8 cellular contexts compared by ENCODE assay signal in the genomic region with DNA sequence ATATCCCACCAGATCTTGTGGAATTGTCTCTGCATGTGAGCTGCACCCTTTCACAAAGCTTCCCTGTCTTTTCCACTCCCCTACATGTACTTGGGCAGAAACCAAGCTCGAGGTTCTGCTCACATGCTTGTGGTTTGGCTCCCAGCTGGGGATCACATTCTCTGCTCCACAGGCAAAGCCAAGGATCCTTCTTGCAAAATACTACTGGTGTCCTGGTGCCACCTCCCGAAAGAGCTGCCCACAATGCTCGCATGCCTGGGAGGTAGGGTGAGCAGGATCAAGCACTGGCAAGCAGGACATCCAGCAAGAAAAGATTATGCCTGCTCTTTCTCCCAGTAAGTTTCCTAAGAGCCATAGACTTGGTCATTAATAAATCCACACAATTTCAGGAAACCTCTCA. TPM values are rescaled to one million over a fixed set of nuclear protein-coding genes. Genes with fewer than 3 reads are reported as not detected.
DNase-seq lines count a peak whose midpoint lies in the region; ATAC-seq, FAIRE-seq and TF ChIP-seq lines count a peak whose summit lies in the region.
"Had no signal": no experiment of that assay in that cellular context is flagged by ENCODE, and none has a peak within 500 bp of the region (broad histone marks: within the 10 kb centered on the region; RNA-seq: fewer than 3 reads in every experiment).

No MANE protein-coding gene starts in this region.

- ATAC-seq in GM21515 (IDR thresholded peaks at IDR 0.05; ENCODE audit: unreplicated experiment) (no peak), HG03520 (IDR thresholded peaks at IDR 0.05; ENCODE audit: unreplicated experiment) (no peak)

- 0 to 40% methylated on average over 1 to 3 of the region's 3 CpGs for WGBS in transverse colon (ENCODE audit: low coverage in 1 of 2), 2 donors

- no peaks in the 10 kb centered on the region for H3K27me3 ChIP-seq in HUES6 (ENCODE audit: control insufficient read depth, insufficient read depth, low read length)
- H3K27me3 ChIP-seq in breast epithelium, result no peaks in the 10 kb centered on the region
- no peaks in the 10 kb centered on the region for H3K27me3 ChIP-seq in transverse colon
- H3K27me3 ChIP-seq: SJSA1 had no signal

- TF ChIP-seq CTCF in breast epithelium (IDR thresholded peaks at IDR 0.05) (no peak), kidney (IDR thresholded peaks at IDR 0.05; ENCODE audit: borderline replicate concordance, extremely low read depth, insufficient read depth) (no peak), transverse colon (IDR thresholded peaks at IDR 0.05) (no peak), GM10266 (IDR thresholded peaks at IDR 0.05; ENCODE audit: control insufficient read depth, insufficient read depth, low read depth, missing control alignments) (no peak)

- no peak for FAIRE-seq in kidney (lab: Jason Lieb, UNC)

- in situ Hi-C loops in transverse colon (cut with MboI; ENCODE audit: low pct_ligation_motif_present in 1 of 4, low pct_unique_long_range_greater_than_20kb in 1 of 4, low sequenced_read_pairs in 3 of 4), result no loop called here

- TF ChIP-seq EP300 in transverse colon (IDR thresholded peaks at IDR 0.05; ENCODE audit: low read depth), result no peak

- intact Hi-C loops in breast epithelium (cut with DNase I; ENCODE audit: low total_unique reads) (no loop called here), kidney (cut with DNase I) (no loop called here), transverse colon (cut with DNase I; ENCODE audit: low total_unique reads) (no loop called here)

- H3K4me3 ChIP-seq in HUES6 (ENCODE audit: low read depth, low read length) (no peak overlapping the region), breast epithelium (no peak overlapping the region), kidney (ENCODE audit: low read length in 2 of 2) (no peak overlapping the region), transverse colon (no peak overlapping the region)
- H3K4me3 ChIP-seq: SJSA1 had no signal

- DNase-seq in breast epithelium (ENCODE audit: low spot score in 2 of 2) (peak; percentile 76 to 95), kidney (peak; percentile 71), transverse colon (peak; percentile 35), GM10266 (ENCODE audit: extremely low spot score) (no peak)

- no peaks in the 10 kb centered on the region for H3K36me3 ChIP-seq in HUES6 (ENCODE audit: control insufficient read depth, insufficient read depth, low read length)
- no peaks in the 10 kb centered on the region for H3K36me3 ChIP-seq in breast epithelium
- H3K36me3 ChIP-seq in kidney (ENCODE audit: control insufficient read depth in 1 of 2, insufficient read depth in 2 of 2, low read length in 2 of 2), result no peaks in the 10 kb centered on the region
- H3K36me3 ChIP-seq in transverse colon, result no peaks in the 10 kb centered on the region
- H3K36me3 ChIP-seq: SJSA1 had no signal

- no peak for TF ChIP-seq POLR2A in breast epithelium (IDR thresholded peaks at IDR 0.05)
- TF ChIP-seq POLR2A in transverse colon (IDR thresholded peaks at IDR 0.05), result no peak

- H3K9ac ChIP-seq in HUES6 (ENCODE audit: low read length), result no peak overlapping the region
- H3K9ac ChIP-seq in kidney (ENCODE audit: low read length in 2 of 2), result no peak overlapping the region

- H3K27ac ChIP-seq in HUES6 (ENCODE audit: low read depth, low read length) (peak overlapping the region; percentile 22; the same call in 1 of the 2 replicates), breast epithelium (peak overlapping the region; percentile 44 to 71), kidney (ENCODE audit: low read depth in 2 of 2, low read length in 2 of 2) (peak overlapping the region in 1 of 2 donors; percentile 26), transverse colon (peak overlapping the region in 1 of 4 donors; percentile 20)
- H3K27ac ChIP-seq: SJSA1 had no signal

- H3K9me3 ChIP-seq in HUES6 (ENCODE audit: control insufficient read depth, insufficient read depth, low read depth, low read length), result 0 out of 2 replicates have a peak, but pooled peaks cover 5% of the 10 kb centered on the region
- no peaks in the 10 kb centered on the region for H3K9me3 ChIP-seq in breast epithelium
- no peaks in the 10 kb centered on the region for H3K9me3 ChIP-seq in kidney (ENCODE audit: control insufficient read depth in 1 of 2, low read length in 2 of 2)
- no peaks in the 10 kb centered on the region for H3K9me3 ChIP-seq in transverse colon
- H3K9me3 ChIP-seq: SJSA1 had no signal

- H3K4me1 ChIP-seq in HUES6 (ENCODE audit: control insufficient read depth, insufficient read depth, low read length) (peaks cover 50% of the 10 kb centered on the region), breast epithelium (peaks cover 8 to 18% of the 10 kb centered on the region in 2 donors), kidney (ENCODE audit: control insufficient read depth in 1 of 2, insufficient read depth in 1 of 2, low read depth in 1 of 2, low read length in 2 of 2) (peaks cover 12 to 30% of the 10 kb centered on the region in 2 donors), transverse colon (peaks cover 0 to 20% (median 7%) of the 10 kb centered on the region in 4 donors)
- H3K4me1 ChIP-seq: SJSA1 had no signal

RNA-seq across cellular contexts. Expression of a gene that starts 45.1 kb away (rescaled TPM):
- total RNA-seq in breast epithelium (1 to 10 TPM; 4.0 to 7.9 (median 6.1) TPM), kidney (80.8 TPM), transverse colon (1,000 to 10,000 TPM in 1 of 4 donors, 100 to 1,000 TPM in 1, 10 to 100 TPM in 2; 63.7 to 4,431 (median 108) TPM)
- polyA plus RNA-seq in kidney (ENCODE audit: insufficient read depth, low read depth, low replicate concordance), result 22.8 TPM
